In genomic region chr13:38376551-38376950, GRCh38 we compare ENCODE assay signal across 20 cellular contexts. TPM values are rescaled to one million over a fixed set of nuclear protein-coding genes. Genes with fewer than 3 reads are reported as not detected.
A peak's percentile ranks its signal among the peaks of the same experiment; 100 is the strongest.
DNase-seq lines count a peak whose midpoint lies in the region; ATAC-seq and TF ChIP-seq lines count a peak whose summit lies in the region.
"Had no signal": no experiment of that assay in that cellular context is flagged by ENCODE, and none has a peak within 500 bp of the region (broad histone marks: within the 10 kb centered on the region; RNA-seq: fewer than 3 reads in every experiment).

No MANE protein-coding gene starts in this region.

- H4K8ac ChIP-seq in IMR-90 (ENCODE audit: low read depth in 2 of 2, low read length in 2 of 2), result no peak overlapping the region

- no peak overlapping the region for H3K4ac ChIP-seq in IMR-90 (ENCODE audit: low read depth, low read length)

- no peak overlapping the region for H2AK9ac ChIP-seq in IMR-90 (replicated peaks; ENCODE audit: low read depth, low read length, poor library complexity)

- H2BK120ac ChIP-seq in IMR-90 (ENCODE audit: low read depth, low read length), result no peak overlapping the region

- peak; percentile 10 for DNase-seq in SKM-1 treated with dmso at 0.1 percent for 144 hours (lab: John Stamatoyannopoulos, UW; ENCODE audit: unreplicated experiment)
- DNase-seq in SKM-1 (lab: John Stamatoyannopoulos, UW; ENCODE audit: unreplicated experiment), result no peak
- peak; percentile 4 for DNase-seq in IMR-90
- DNase-seq in adipocyte (ENCODE audit: low read depth), result peak; percentile 61
- DNase-seq in stimulated activated CD4-positive, alpha-beta T cell treated with anti-CD3 and anti-CD28 coated beads, Interleukin-4, amount 100 ng/mL, for 24 hours, result no peak
- DNase-seq in GF-D8 (lab: John Stamatoyannopoulos, UW), result no peak
- DNase-seq in T1000 (lab: John Stamatoyannopoulos, UW), result no peak
- DNase-seq: CD4-positive, alpha-beta T cell; COR-L47; DMS79; H7; KG1; NCI-H1694 treated with DMSO at 0.1 percent for 48 hours; NCI-H226; NCI-H510A treated with DMSO at 0.1 percent for 48 hours; NCI-H748 treated with DMSO at 0.1 percent for 48 hours; SW 1271 had no signal

- H4K5ac ChIP-seq in IMR-90 (ENCODE audit: low read depth, low read length), result no peak overlapping the region

- H4K20me1 ChIP-seq in IMR-90 (ENCODE audit: insufficient read depth, low read length), result no peaks in the 10 kb centered on the region

- no peak overlapping the region for H3K27ac ChIP-seq in IMR-90 (ENCODE audit: insufficient read depth, low read length)
- H3K27ac ChIP-seq: A549, SJSA1 had no signal

- H2BK15ac ChIP-seq in IMR-90 (ENCODE audit: low read depth, low read length), result no peak overlapping the region

- no peak overlapping the region for H2AFZ ChIP-seq in IMR-90 (replicated peaks; ENCODE audit: low read length, poor library complexity)

- H3K4me1 ChIP-seq in IMR-90 (ENCODE audit: control insufficient read depth, insufficient read depth, low read length) (no peaks in the 10 kb centered on the region), adipocyte (ENCODE audit: control insufficient read depth, insufficient read depth, low read length) (peaks cover 3% of the 10 kb centered on the region)
- H3K4me1 ChIP-seq: A549, SJSA1 had no signal

- H3K56ac ChIP-seq in IMR-90 (ENCODE audit: extremely low read depth, insufficient read depth, low read length), result no peak overlapping the region

- H3K18ac ChIP-seq in IMR-90 (ENCODE audit: low read depth, low read length), result no peak overlapping the region

- no peak for TF ChIP-seq CTCF in IMR-90 (conservative IDR thresholded peaks at IDR 0.05; ENCODE audit: low read depth, low read length)

- TF ChIP-seq POLR2A in IMR-90 (IDR thresholded peaks at IDR 0.05; ENCODE audit: low read depth, low read length), result no peak

- H3K23ac ChIP-seq in IMR-90 (ENCODE audit: low read depth, low read length), result no peak overlapping the region

- H3K14ac ChIP-seq in IMR-90 (replicated peaks; ENCODE audit: low read depth, low read length), result no peak overlapping the region

- CTCF ChIA-PET in IMR-90 (lab: Yijun Ruan, JAX), result no interaction called here

- H2BK20ac ChIP-seq in IMR-90 (ENCODE audit: low read depth, low read length), result no peak overlapping the region

- H3K4me2 ChIP-seq in IMR-90 (ENCODE audit: low read depth, low read length), result no peak overlapping the region
- H3K4me2 ChIP-seq: A549 had no signal

- ATAC-seq in IMR-90 (ENCODE audit: low read depth), result no peak
- ATAC-seq: A549, Panc1 had no signal

- H3K9ac ChIP-seq in IMR-90 (ENCODE audit: low read depth, low read length), result no peak overlapping the region
- H3K9ac ChIP-seq in adipocyte (ENCODE audit: low read length), result no peak overlapping the region

- no peak overlapping the region for H3K4me3 ChIP-seq in IMR-90 (ENCODE audit: insufficient read depth, low read depth, low read length)
- no peak overlapping the region for H3K4me3 ChIP-seq in adipocyte (ENCODE audit: low read length)
- H3K4me3 ChIP-seq: A549, SJSA1 had no signal

- no peak overlapping the region for H2BK5ac ChIP-seq in IMR-90 (ENCODE audit: low read depth, low read length, poor library complexity, severe bottlenecking)

- WGBS in IMR-90 (ENCODE audit: extremely low coverage in 2 of 2, insufficient read length in 1 of 2), 2 experiments, result no CpG with 5 or more reads among the region's 1 CpG

- intact Hi-C loops in IMR-90 (cut with micrococcal nuclease), result no loop called here

- in situ Hi-C loops in IMR-90 (cut with MboI; ENCODE audit: low sequenced_read_pairs), result no loop called here

- no peak overlapping the region for H4K91ac ChIP-seq in IMR-90 (ENCODE audit: insufficient read depth, low read depth, low read length)

- H3K27me3 ChIP-seq in IMR-90 (ENCODE audit: control insufficient read depth, insufficient read depth, low read length) (no peaks in the 10 kb centered on the region; the same call in none of the 2 replicates), adipocyte (replicated peaks; ENCODE audit: control insufficient read depth, insufficient read depth, low read length) (no peaks in the 10 kb centered on the region)
- H3K27me3 ChIP-seq: SJSA1 had no signal

- no peaks in the 10 kb centered on the region for H3K9me1 ChIP-seq in IMR-90 (ENCODE audit: insufficient read depth, low read length)

- no peaks in the 10 kb centered on the region for H3K9me3 ChIP-seq in IMR-90 (ENCODE audit: control insufficient read depth, insufficient read depth, low read length)
- H3K9me3 ChIP-seq in adipocyte (ENCODE audit: control insufficient read depth, low read length), result no peaks in the 10 kb centered on the region
- H3K9me3 ChIP-seq: A549, SJSA1 had no signal

- H3K36me3 ChIP-seq in IMR-90 (ENCODE audit: control insufficient read depth, insufficient read depth, low read length) (no peaks in the 10 kb centered on the region), adipocyte (ENCODE audit: control insufficient read depth, insufficient read depth, low read length, severe bottlenecking) (no peaks in the 10 kb centered on the region)
- H3K36me3 ChIP-seq: SJSA1 had no signal

- POLR2A ChIA-PET in IMR-90 (lab: Charles Lee; ENCODE audit: unreplicated experiment), result no interaction called here

- H2AK5ac ChIP-seq in IMR-90 (ENCODE audit: low read depth, low read length), result no peak overlapping the region

- dilution Hi-C loops in IMR-90 (cut with HindIII; ENCODE audit: low sequenced_read_pairs, unreplicated experiment), result no loop called here

- TF ChIP-seq RAD21 in IMR-90 (IDR thresholded peaks at IDR 0.05; ENCODE audit: low read length), result no peak

- no TSS peak for BruUV-seq in IMR-90 (replicated peaks; lab: Mats Ljungman, UMichigan)

- no peaks in the 10 kb centered on the region for H3K79me1 ChIP-seq in IMR-90 (ENCODE audit: low read depth in 1 of 2, low read length in 2 of 2)

TF ChIP-seq in IMR-90, 13 proteins besides CTCF, POLR2A, EP300 and RAD21:
- TF ChIP-seq SMC3 (IDR thresholded peaks at IDR 0.05; ENCODE audit: low read depth, low read length), result no peak
- no peak for TF ChIP-seq FOS (IDR thresholded peaks at IDR 0.05; ENCODE audit: low read depth, low read length)
- TF ChIP-seq MXI1 (IDR thresholded peaks at IDR 0.05; ENCODE audit: borderline replicate concordance, low read depth, low read length), result no peak
- no peak for TF ChIP-seq MAFK (IDR thresholded peaks at IDR 0.05; ENCODE audit: low read depth, low read length)
- TF ChIP-seq CEBPB (IDR thresholded peaks at IDR 0.05; ENCODE audit: low read depth, low read length), result no peak
- TF ChIP-seq ELK1 (IDR thresholded peaks at IDR 0.05; ENCODE audit: borderline replicate concordance, low read depth, low read length), result no peak
- no peak for TF ChIP-seq MAZ (IDR thresholded peaks at IDR 0.05; ENCODE audit: borderline replicate concordance, low read depth, low read length)
- no peak for TF ChIP-seq RFX5 (IDR thresholded peaks at IDR 0.05; ENCODE audit: low read depth, low read length)
- TF ChIP-seq NFE2L2 (IDR thresholded peaks at IDR 0.05; ENCODE audit: low read depth, low read length), result no peak
- TF ChIP-seq RCOR1 (IDR thresholded peaks at IDR 0.05; ENCODE audit: insufficient replicate concordance, low read length), result no peak
- no peak for TF ChIP-seq CHD1 (IDR thresholded peaks at IDR 0.05; ENCODE audit: low read depth, low read length)
- no peak for TF ChIP-seq BHLHE40 (IDR thresholded peaks at IDR 0.05; ENCODE audit: low read depth, low read length)
- no peak for TF ChIP-seq USF2 (IDR thresholded peaks at IDR 0.05; ENCODE audit: low read depth, low read length)
TF ChIP-seq in IMR-90: peak in this region for 0.

RNA-seq across cellular contexts. Expression of gene UFM1, which starts 26.9 kb away (rescaled TPM):
- total RNA-seq in IMR-90 (2012; rRNA removed), result 94.5 and 127 TPM in 2 replicates
- polyA plus RNA-seq in IMR-90 (2012; rRNA removed), result 36.0 and 43.5 TPM in 2 replicates
- polyA plus RNA-seq in IMR-90 (2012; cell fraction: cytosol; rRNA removed), result 9.5 and 10.2 TPM in 2 replicates
- 6.6 and 52.3 TPM in 2 replicates for polyA plus RNA-seq in IMR-90 (2012; cell fraction: nucleus; rRNA removed; ENCODE audit: low replicate concordance)

Comparison
In these comparisons a context has a peak if more than half of its experiments do, and no peak if none do; other contexts are left out.
1. DNase-seq: peak in SKM-1 treated with dmso at 0.1 percent for 144 hours (single experiment), IMR-90 (single experiment) and adipocyte (single experiment); none in SKM-1 (single experiment), stimulated activated CD4-positive, alpha-beta T cell treated with anti-CD3 and anti-CD28 coated beads, Interleukin-4, amount 100 ng/mL, for 24 hours (single experiment), GF-D8 (single experiment) and T1000 (single experiment).